1 cellular context compared by ENCODE assay signal in genomic region chr3:183341545-183342288, GRCh38.
TF ChIP-seq lines count a peak whose summit lies in the region.

No MANE protein-coding gene starts in this region.

TF ChIP-seq in HepG2, 621 proteins besides CTCF, POLR2A, EP300 and RAD21 (continued from another document):
- TF ChIP-seq, protein P1, sequence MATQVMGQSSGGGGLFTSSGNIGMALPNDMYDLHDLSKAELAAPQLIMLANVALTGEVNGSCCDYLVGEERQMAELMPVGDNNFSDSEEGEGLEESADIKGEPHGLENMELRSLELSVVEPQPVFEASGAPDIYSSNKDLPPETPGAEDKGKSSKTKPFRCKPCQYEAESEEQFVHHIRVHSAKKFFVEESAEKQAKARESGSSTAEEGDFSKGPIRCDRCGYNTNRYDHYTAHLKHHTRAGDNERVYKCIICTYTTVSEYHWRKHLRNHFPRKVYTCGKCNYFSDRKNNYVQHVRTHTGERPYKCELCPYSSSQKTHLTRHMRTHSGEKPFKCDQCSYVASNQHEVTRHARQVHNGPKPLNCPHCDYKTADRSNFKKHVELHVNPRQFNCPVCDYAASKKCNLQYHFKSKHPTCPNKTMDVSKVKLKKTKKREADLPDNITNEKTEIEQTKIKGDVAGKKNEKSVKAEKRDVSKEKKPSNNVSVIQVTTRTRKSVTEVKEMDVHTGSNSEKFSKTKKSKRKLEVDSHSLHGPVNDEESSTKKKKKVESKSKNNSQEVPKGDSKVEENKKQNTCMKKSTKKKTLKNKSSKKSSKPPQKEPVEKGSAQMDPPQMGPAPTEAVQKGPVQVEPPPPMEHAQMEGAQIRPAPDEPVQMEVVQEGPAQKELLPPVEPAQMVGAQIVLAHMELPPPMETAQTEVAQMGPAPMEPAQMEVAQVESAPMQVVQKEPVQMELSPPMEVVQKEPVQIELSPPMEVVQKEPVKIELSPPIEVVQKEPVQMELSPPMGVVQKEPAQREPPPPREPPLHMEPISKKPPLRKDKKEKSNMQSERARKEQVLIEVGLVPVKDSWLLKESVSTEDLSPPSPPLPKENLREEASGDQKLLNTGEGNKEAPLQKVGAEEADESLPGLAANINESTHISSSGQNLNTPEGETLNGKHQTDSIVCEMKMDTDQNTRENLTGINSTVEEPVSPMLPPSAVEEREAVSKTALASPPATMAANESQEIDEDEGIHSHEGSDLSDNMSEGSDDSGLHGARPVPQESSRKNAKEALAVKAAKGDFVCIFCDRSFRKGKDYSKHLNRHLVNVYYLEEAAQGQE (IDR thresholded peaks at IDR 0.05; ENCODE audit: borderline replicate concordance in 1 of 2, low read depth in 1 of 2, low read length in 2 of 2), result no peak
- no peak for TF ChIP-seq ZNF256 (CRISPR knock-in tag; conservative IDR thresholded peaks at IDR 0.05)
- TF ChIP-seq MNT (IDR thresholded peaks at IDR 0.05), result peak; percentile 74
- no peak for TF ChIP-seq MTF2 (CRISPR knock-in tag; IDR thresholded peaks at IDR 0.05; ENCODE audit: borderline replicate concordance)
